In genomic region chr3:37765591-37766219, GRCh38 we compare ENCODE assay signal across 12 cellular contexts.
A peak's percentile ranks its signal among the peaks of the same experiment; 100 is the strongest.
DNase-seq lines count a peak whose midpoint lies in the region; ATAC-seq, FAIRE-seq and TF ChIP-seq lines count a peak whose summit lies in the region.
"Had no signal": no experiment of that assay in that cellular context is flagged by ENCODE, and none has a peak within 500 bp of the region (broad histone marks: within the 10 kb centered on the region; RNA-seq: fewer than 3 reads in every experiment).

No MANE protein-coding gene starts in this region.

- H3K4me1 Mint-ChIP-seq in astrocyte (ENCODE audit: low read depth, unreplicated experiment), result peaks cover 25% of the 10 kb centered on the region

- peaks cover 8% of the 10 kb centered on the region for H3K27me3 Mint-ChIP-seq in astrocyte (ENCODE audit: low read depth, unreplicated experiment)

- no peaks in the 10 kb centered on the region for H3K9me3 Mint-ChIP-seq in astrocyte (ENCODE audit: unreplicated experiment)
- H3K9me3 Mint-ChIP-seq: dendritic cell treated with granulocyte-macrophage colony-stimulating factor and Interleukin-4, amounts not matched to agents 40 ng/mL and 50 ng/mL, for 4 days had no signal

- H2AFZ ChIP-seq in astrocyte (ENCODE audit: low read depth, low read length), result no peak overlapping the region

- FAIRE-seq in astrocyte (lab: Jason Lieb, UNC) (no peak), pancreas (lab: Jason Lieb, UNC) (no peak)
- FAIRE-seq: A549 had no signal

- WGBS in right cardiac atrium, result 26% methylated on average over 15 of the region's 15 CpGs
- WGBS in pancreas, 2 donors, result 62 to 66% methylated on average over 15 of the region's 15 CpGs

- H3K36me3 ChIP-seq in astrocyte (ENCODE audit: insufficient read depth, low read length) (no peaks in the 10 kb centered on the region), pancreas (no peaks in the 10 kb centered on the region)

- H3K9me3 ChIP-seq in astrocyte (ENCODE audit: insufficient read depth, low read depth, low read length), result no peaks in the 10 kb centered on the region
- no peaks in the 10 kb centered on the region for H3K9me3 ChIP-seq in right cardiac atrium (ENCODE audit: control insufficient read depth, low read length)
- no peaks in the 10 kb centered on the region for H3K9me3 ChIP-seq in pancreas
- H3K9me3 ChIP-seq: A549 had no signal

- DNase-seq in AG10803 (ENCODE audit: low read depth) (peak; percentile 43), astrocyte (ENCODE audit: low read depth) (peak; percentile 27), right cardiac atrium (peak; percentile 44 to 79 (median 72)), pancreas (peak in 2 of 6 donors; percentile 12 to 33), NCI-H1048 (lab: John Stamatoyannopoulos, UW) (no peak), GM20000 (ENCODE audit: low spot score) (no peak)
- no peak for DNase-seq in stimulated activated CD4-positive, alpha-beta T cell treated with anti-CD3 and anti-CD28 coated beads, Interleukin-2, amount 100 ng/mL, for 48 hours
- DNase-seq: activated T-cell treated with anti-CD3 and anti-CD28 coated beads, Interleukin-2, amount 50 U/mL, for 48 hours; NCI-H1694 treated with DMSO at 0.1 percent for 48 hours had no signal

- no peak overlapping the region for H3K27ac Mint-ChIP-seq in astrocyte (ENCODE audit: unreplicated experiment)
- H3K27ac Mint-ChIP-seq: dendritic cell treated with granulocyte-macrophage colony-stimulating factor and Interleukin-4, amounts not matched to agents 40 ng/mL and 50 ng/mL, for 4 days had no signal

- H4K20me1 ChIP-seq in astrocyte (ENCODE audit: insufficient read depth, low read length), result no peaks in the 10 kb centered on the region

- H3K36me3 Mint-ChIP-seq in astrocyte (ENCODE audit: low read depth, unreplicated experiment), result peaks cover 2% of the 10 kb centered on the region

- intact Hi-C loops in right cardiac atrium (cut with DNase I), result no loop called here
- intact Hi-C loops in pancreas (cut with DNase I), result no loop called here

- no peak for TF ChIP-seq CTCF in AG10803 (conservative IDR thresholded peaks at IDR 0.05; ENCODE audit: low read length)
- no peak for TF ChIP-seq CTCF in astrocyte (IDR thresholded peaks at IDR 0.05; ENCODE audit: insufficient read depth, low read depth, low read length)
- no peak for TF ChIP-seq CTCF in pancreas (IDR thresholded peaks at IDR 0.05)
- TF ChIP-seq CTCF in GM20000 (IDR thresholded peaks at IDR 0.05; ENCODE audit: extremely low read depth, missing control alignments), result no peak

- H3K27me3 ChIP-seq in astrocyte (ENCODE audit: insufficient read depth, low read length) (peaks cover 64% of the 10 kb centered on the region), right cardiac atrium (ENCODE audit: control insufficient read depth, insufficient read depth) (no peaks in the 10 kb centered on the region), pancreas (no peaks in the 10 kb centered on the region)

- H3K4me2 ChIP-seq in astrocyte (ENCODE audit: low read length), result no peak overlapping the region
- H3K4me2 ChIP-seq: A549 had no signal

- H3K27ac ChIP-seq in astrocyte (ENCODE audit: low read depth, low read length) (no peak overlapping the region), right cardiac atrium (ENCODE audit: low read length) (peak overlapping the region; percentile 51), pancreas (no peak overlapping the region)
- H3K27ac ChIP-seq: A549 had no signal

- H3K4me3 Mint-ChIP-seq in astrocyte (ENCODE audit: unreplicated experiment), result no peak overlapping the region
- H3K4me3 Mint-ChIP-seq: dendritic cell treated with granulocyte-macrophage colony-stimulating factor and Interleukin-4, amounts not matched to agents 40 ng/mL and 50 ng/mL, for 4 days had no signal

- peak; percentile 69 to 90 for ATAC-seq in right cardiac atrium
- ATAC-seq in pancreas, result peak in 3 of 4 donors; percentile 22 to 29 (median 23)
- ATAC-seq in HG03025 (IDR thresholded peaks at IDR 0.05; ENCODE audit: low FRiP score, unreplicated experiment), result no peak

- no peaks in the 10 kb centered on the region for H3K79me2 ChIP-seq in astrocyte (ENCODE audit: insufficient read depth, low read length)

- no peak overlapping the region for H3K9ac ChIP-seq in astrocyte (ENCODE audit: low read length)

- H3K4me1 ChIP-seq in astrocyte (ENCODE audit: insufficient read depth, low read length) (peaks cover 2% of the 10 kb centered on the region), right cardiac atrium (ENCODE audit: control insufficient read depth, insufficient read depth, low read length) (peaks cover 28% of the 10 kb centered on the region), pancreas (peaks cover 27 to 41% (median 31%) of the 10 kb centered on the region in 3 donors)
- H3K4me1 ChIP-seq: A549 had no signal

- H3K4me3 ChIP-seq in AG10803 (ENCODE audit: low read length), result peak overlapping the region; percentile 21
- no peak overlapping the region for H3K4me3 ChIP-seq in astrocyte (ENCODE audit: insufficient read depth, low read depth, low read length)
- no peak overlapping the region for H3K4me3 ChIP-seq in right cardiac atrium (ENCODE audit: low read length)
- H3K4me3 ChIP-seq in pancreas, result no peak overlapping the region
- H3K4me3 ChIP-seq: A549 had no signal

Comparison
In these comparisons a context has a peak if more than half of its experiments do, and no peak if none do; other contexts are left out.
1. DNase-seq: peak in AG10803 (single experiment), astrocyte (single experiment) and right cardiac atrium (3 of 3); none in NCI-H1048 (single experiment), stimulated activated CD4-positive, alpha-beta T cell treated with anti-CD3 and anti-CD28 coated beads, Interleukin-2, amount 100 ng/mL, for 48 hours (0 of 2) and GM20000 (single experiment).